In the genomic region with DNA sequence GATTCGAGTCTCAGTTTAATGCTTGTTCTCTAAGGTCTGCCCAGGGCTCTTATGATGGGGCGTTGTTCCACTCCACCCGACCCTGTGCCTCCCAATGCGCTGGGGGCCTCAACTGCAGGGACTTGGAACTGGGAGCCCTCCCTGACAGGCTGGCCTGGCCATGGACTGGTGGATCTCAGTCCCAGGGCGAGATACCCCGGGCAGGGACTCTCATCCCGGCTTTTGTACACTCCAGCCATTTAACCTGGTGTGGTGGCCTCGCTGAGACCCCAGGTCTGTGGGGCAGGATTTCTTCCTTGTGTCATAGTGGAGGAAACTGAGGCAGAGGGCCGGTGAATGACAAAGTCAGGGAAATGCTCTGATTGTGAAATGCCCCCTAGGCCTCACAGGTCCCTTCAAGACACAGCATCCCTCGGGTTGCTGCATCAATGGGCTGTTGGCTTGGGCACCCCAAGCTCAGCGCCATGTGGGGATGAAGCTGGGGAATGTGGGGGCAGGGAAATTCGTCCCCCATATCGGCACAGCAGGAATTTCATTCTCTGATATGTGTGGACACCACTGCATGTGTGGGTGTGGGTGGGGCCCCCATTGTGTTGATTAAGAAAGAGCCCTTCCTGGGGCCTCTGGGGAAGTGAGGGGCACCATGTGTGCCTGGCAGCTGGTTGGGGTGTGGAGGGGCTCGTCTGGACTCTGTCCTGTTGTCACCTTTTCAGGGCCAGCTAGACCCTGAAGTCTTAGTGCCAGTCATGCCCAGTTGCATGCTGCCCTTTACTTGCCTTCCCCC, we compare ENCODE assay signal across 10 cellular contexts. TPM values are rescaled to one million over a fixed set of nuclear protein-coding genes. Genes with fewer than 3 reads are reported as not detected.
DNase-seq lines count a peak whose midpoint lies in the region; TF ChIP-seq lines count a peak whose summit lies in the region.
"Had no signal": no experiment of that assay in that cellular context is flagged by ENCODE, and none has a peak within 500 bp of the region (broad histone marks: within the 10 kb centered on the region; RNA-seq: fewer than 3 reads in every experiment).

No MANE protein-coding gene starts in this region.

- peak overlapping the region; percentile 77 for H3K27ac Mint-ChIP-seq in activated naive CD8-positive, alpha-beta T cell
- H3K27ac Mint-ChIP-seq in mesothelial cell of epicardium, result peak overlapping the region; percentile 50

- H3K36me3 Mint-ChIP-seq in activated naive CD8-positive, alpha-beta T cell, result no peaks in the 10 kb centered on the region
- H3K36me3 Mint-ChIP-seq in mesothelial cell of epicardium, result no peaks in the 10 kb centered on the region

- TF ChIP-seq CTCF in mesothelial cell of epicardium (IDR thresholded peaks at IDR 0.05; ENCODE audit: unreplicated experiment) (no peak), stomach (IDR thresholded peaks at IDR 0.05) (no peak), right atrium auricular region (IDR thresholded peaks at IDR 0.05) (no peak)

- no peaks in the 10 kb centered on the region for H3K9me3 ChIP-seq in stomach
- no peaks in the 10 kb centered on the region for H3K9me3 ChIP-seq in right atrium auricular region
- H3K9me3 ChIP-seq: ovary, thyroid gland had no signal

- peak overlapping the region; percentile 71 for H3K4me3 Mint-ChIP-seq in activated naive CD8-positive, alpha-beta T cell
- H3K4me3 Mint-ChIP-seq in mesothelial cell of epicardium, result peak overlapping the region; percentile 65

- H3K27ac ChIP-seq in stomach, result peak overlapping the region in 4 of 5 donors; percentile 73 to 85 (median 78)
- H3K27ac ChIP-seq in right atrium auricular region, result peak overlapping the region in 1 of 2 donors; percentile 87

- H3K4me1 ChIP-seq in stomach (peaks cover 0 to 21% (median 15%) of the 10 kb centered on the region in 4 donors), right atrium auricular region (peaks cover 0 to 22% of the 10 kb centered on the region in 2 donors)

- 84 to 93% (median 90%) methylated on average over 11 to 14 of the region's 14 CpGs for WGBS in stomach, 5 donors

- TF ChIP-seq EP300 in stomach (IDR thresholded peaks at IDR 0.05), result no peak

- no peaks in the 10 kb centered on the region for H3K27me3 Mint-ChIP-seq in activated naive CD8-positive, alpha-beta T cell
- H3K27me3 Mint-ChIP-seq in mesothelial cell of epicardium (ENCODE audit: low read depth), result no peaks in the 10 kb centered on the region

- no peaks in the 10 kb centered on the region for H3K9me3 Mint-ChIP-seq in activated naive CD8-positive, alpha-beta T cell (ENCODE audit: low read depth)
- no peaks in the 10 kb centered on the region for H3K9me3 Mint-ChIP-seq in mesothelial cell of epicardium

- peak; percentile 60 for DNase-seq in activated effector memory CD4-positive, alpha-beta T cell treated with anti-CD3 and anti-CD28 coated beads, Interleukin-2, amount 50 U/mL, for 16 hours
- no peak for DNase-seq in activated effector memory CD4-positive, alpha-beta T cell treated with Interleukin-2 at 50 U/mL for 16 hours
- DNase-seq in mesothelial cell of epicardium (ENCODE audit: low spot score in 2 of 2, unreplicated experiment in 2 of 2) (no peak), stomach (no peak), mucosa of gallbladder (ENCODE audit: low spot score) (no peak), right atrium auricular region (ENCODE audit: low spot score) (no peak), activated gamma-delta T cell treated with Interleukin-2 at 50 U/mL for 16 hours (no peak)

- no peak overlapping the region for H3K4me3 ChIP-seq in stomach
- H3K4me3 ChIP-seq in right atrium auricular region, result no peak overlapping the region

- H3K27me3 ChIP-seq in stomach (no peaks in the 10 kb centered on the region), right atrium auricular region (no peaks in the 10 kb centered on the region)
- H3K27me3 ChIP-seq: ovary, thyroid gland had no signal

- peaks cover 4% of the 10 kb centered on the region for H3K4me1 Mint-ChIP-seq in activated naive CD8-positive, alpha-beta T cell (ENCODE audit: low read depth)
- H3K4me1 Mint-ChIP-seq in mesothelial cell of epicardium, result peaks cover 8% of the 10 kb centered on the region

- no peak for TF ChIP-seq POLR2A in stomach (IDR thresholded peaks at IDR 0.05)

- H3K36me3 ChIP-seq in stomach, result no peaks in the 10 kb centered on the region
- no peaks in the 10 kb centered on the region for H3K36me3 ChIP-seq in right atrium auricular region
- H3K36me3 ChIP-seq: ovary, thyroid gland had no signal

- intact Hi-C loops in stomach (cut with DNase I; ENCODE audit: low total_unique reads), result loop anchor here (10.0 kb wide), 1 partner anchor 191 kb away; a partner anchor contains a TSS

RNA-seq across cellular contexts. Expression of a gene that starts 19.9 kb away (rescaled TPM):
- total RNA-seq in mesothelial cell of epicardium, result 18.3 to 20.6 TPM (median 19.4 TPM) in 3 replicates
- 10 to 100 TPM in 3 of 5 donors, 1 to 10 TPM in 2; 4.7 to 34.1 (median 10.3) TPM for total RNA-seq in stomach
- 1 to 10 TPM in 2 of 3 donors, under 1 TPM in 1; 0.65 to 2.4 (median 2.2) TPM for polyA plus RNA-seq in stomach
- 10.8 TPM for total RNA-seq in mucosa of gallbladder
- 1 to 10 TPM; 2.7 to 3.3 TPM for total RNA-seq in right atrium auricular region
